Comparison of ENCODE assay signal across 8 cellular contexts in the genomic region with DNA sequence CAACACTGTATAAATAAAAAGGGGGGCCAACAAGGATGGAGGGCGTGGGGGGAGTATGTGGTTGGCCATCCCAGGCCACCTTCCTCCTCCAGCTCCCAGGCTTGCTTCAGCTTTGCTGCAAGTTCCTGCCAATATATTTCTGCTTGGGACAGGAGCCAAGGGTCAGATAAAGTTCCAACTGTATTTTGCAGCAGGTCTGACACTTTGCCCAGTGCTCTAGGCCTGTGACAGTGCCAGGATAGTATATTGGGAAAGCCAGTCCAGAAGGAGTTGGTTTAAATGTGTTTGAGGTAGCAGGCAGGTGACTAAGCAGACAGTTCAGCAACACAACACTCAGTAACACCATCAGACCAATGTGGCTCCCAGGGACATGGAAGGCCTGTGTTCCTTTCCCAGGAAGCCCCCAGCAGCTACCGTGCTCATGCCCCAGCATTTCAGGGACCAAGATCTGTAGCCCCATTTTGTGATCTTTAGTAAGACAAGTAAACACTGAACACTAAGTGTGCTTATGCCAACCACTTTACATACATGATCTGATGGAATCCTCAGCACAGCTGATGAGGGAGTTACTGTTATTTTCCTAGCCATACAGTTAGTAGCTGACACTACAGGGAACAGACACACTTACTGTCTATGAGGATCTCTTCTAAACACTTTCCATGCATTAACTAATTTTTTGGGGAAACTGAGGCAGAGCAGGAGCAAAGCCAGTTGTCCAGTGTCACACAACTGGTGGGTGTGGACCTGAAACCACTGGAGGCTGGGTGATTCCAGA. TPM values are rescaled to one million over a fixed set of nuclear protein-coding genes. Genes with fewer than 3 reads are reported as not detected.
DNase-seq lines count a peak whose midpoint lies in the region; ATAC-seq and TF ChIP-seq lines count a peak whose summit lies in the region.

No MANE protein-coding gene starts in this region.

- no peaks in the 10 kb centered on the region for H3K27me3 ChIP-seq in spleen (replicated peaks in 1 of 7)

- DNase-seq in HFF-Myc (ENCODE audit: extremely low read depth, low read depth) (peak; percentile 50), Right ventricle myocardium superior (peak; percentile 75), spleen (peak; percentile 66), HuH-7.5 (ENCODE audit: low spot score) (no peak), NCI-H510A treated with DMSO at 0.1 percent for 48 hours (lab: John Stamatoyannopoulos, UW) (no peak), DMS79 (lab: John Stamatoyannopoulos, UW) (no peak)
- no peak for DNase-seq in activated CD4-positive, alpha-beta memory T cell treated with anti-CD3 and anti-CD28 coated beads for 36 hours

- peaks cover 14% of the 10 kb centered on the region for H3K36me3 Mint-ChIP-seq in activated CD4-positive, alpha-beta memory T cell treated with anti-CD3 and anti-CD28 coated beads for 36 hours

- peaks cover 52% of the 10 kb centered on the region for H3K4me1 Mint-ChIP-seq in activated CD4-positive, alpha-beta memory T cell treated with anti-CD3 and anti-CD28 coated beads for 36 hours (ENCODE audit: low read depth)

- no peaks in the 10 kb centered on the region for H3K9me3 Mint-ChIP-seq in activated CD4-positive, alpha-beta memory T cell treated with anti-CD3 and anti-CD28 coated beads for 36 hours

- H3K27me3 Mint-ChIP-seq in activated CD4-positive, alpha-beta memory T cell treated with anti-CD3 and anti-CD28 coated beads for 36 hours: no peaks in the 10 kb centered on the region

- peak overlapping the region; percentile 62 to 99 (median 94) for H3K27ac ChIP-seq in spleen

- TF ChIP-seq CTCF in HFF-Myc (IDR thresholded peaks at IDR 0.05; ENCODE audit: low read depth, low read length, missing control alignments) (no peak), spleen (IDR thresholded peaks at IDR 0.05 in 8 of 11, conservative IDR thresholded peaks at IDR 0.05 in 3 of 11) (no peak)

- H3K9me3 ChIP-seq in spleen: no peaks in the 10 kb centered on the region

- H3K27ac Mint-ChIP-seq in activated CD4-positive, alpha-beta memory T cell treated with anti-CD3 and anti-CD28 coated beads for 36 hours: peak overlapping the region; percentile 88

- CTCF ChIA-PET in activated CD4-positive, alpha-beta memory T cell treated with anti-CD3 and anti-CD28 coated beads for 36 hours (lab: Charles Lee): interaction anchor here (1.0 to 1.3 kb wide), 4 partner anchors 18 to 41 kb away, joined by 3 to 5 read pairs (median 3); no protein-coding TSS in a partner anchor

- H3K4me3 ChIP-seq in HFF-Myc (replicated peaks; ENCODE audit: low read depth, low read length) (no peak overlapping the region), spleen (peak overlapping the region in 1 of 8 donors; percentile 15)

- intact Hi-C loops in activated CD4-positive, alpha-beta memory T cell treated with anti-CD3 and anti-CD28 coated beads for 36 hours (cut with micrococcal nuclease): no loop called here
- intact Hi-C loops in Right ventricle myocardium superior (cut with DNase I): no loop called here
- intact Hi-C loops in spleen (cut with DNase I; ENCODE audit: low total_unique reads): no loop called here

- peak overlapping the region; percentile 9 for H3K4me3 Mint-ChIP-seq in activated CD4-positive, alpha-beta memory T cell treated with anti-CD3 and anti-CD28 coated beads for 36 hours

- WGBS in spleen, 5 donors: 29 to 53% (median 44%) methylated on average over 2 of the region's 2 CpGs

- POLR2A ChIA-PET in activated CD4-positive, alpha-beta memory T cell treated with anti-CD3 and anti-CD28 coated beads for 36 hours (lab: Charles Lee): interaction anchor here (7.9 to 9.4 kb wide), 3 partner anchors 12 to 41 kb away, joined by 85 to 219 read pairs (median 120); partner anchors contain the start of gene DDIT4

- peaks cover 60 to 89% (median 78%) of the 10 kb centered on the region in 6 donors for H3K4me1 ChIP-seq in spleen

- TF ChIP-seq POLR2A in spleen (IDR thresholded peaks at IDR 0.05): no peak

- no peaks in the 10 kb centered on the region for H3K36me3 ChIP-seq in spleen

- ATAC-seq in Right ventricle myocardium superior (ENCODE audit: poor library complexity) (peak; percentile 72), GM19395 (IDR thresholded peaks at IDR 0.05; ENCODE audit: unreplicated experiment) (no peak)

RNA-seq across cellular contexts. Expression of gene DNAJB12, which starts 38.9 kb away (rescaled TPM):
- 10 to 100 TPM; 18.9 to 19.8 TPM for total RNA-seq in activated CD4-positive, alpha-beta memory T cell treated with anti-CD3 and anti-CD28 coated beads for 36 hours
- total RNA-seq in Right ventricle myocardium superior: 26.1 TPM
- 10 to 100 TPM; 32.7 to 55.4 (median 41.6) TPM for total RNA-seq in spleen
- 10 to 100 TPM; 13.6 to 16.5 (median 14.3) TPM for polyA plus RNA-seq in spleen

RNA-seq across cellular contexts. Expression of gene DDIT4, which starts 42.1 kb away (rescaled TPM):
- 100 to 1,000 TPM; 637 TPM for total RNA-seq in activated CD4-positive, alpha-beta memory T cell treated with anti-CD3 and anti-CD28 coated beads for 36 hours
- total RNA-seq in Right ventricle myocardium superior (54.8 TPM), spleen (100 to 1,000 TPM; 103 to 308 (median 249) TPM)
- polyA plus RNA-seq in spleen: 100 to 1,000 TPM in 2 of 3 donors, 10 to 100 TPM in 1; 99.3 to 247 (median 209) TPM

Comparison
In these comparisons a context has a peak if more than half of its experiments do, and no peak if none do; other contexts are left out.
1. DNase-seq: peak in HFF-Myc (single experiment), Right ventricle myocardium superior (single experiment) and spleen (single experiment); none in activated CD4-positive, alpha-beta memory T cell treated with anti-CD3 and anti-CD28 coated beads for 36 hours (single experiment), HuH-7.5 (single experiment), NCI-H510A treated with DMSO at 0.1 percent for 48 hours (single experiment) and DMS79 (single experiment).